In genomic region chrX:107676559-107677378, GRCh38 we compare ENCODE assay signal across 9 cellular contexts. TPM values are rescaled to one million over a fixed set of nuclear protein-coding genes. Genes with fewer than 3 reads are reported as not detected.
DNase-seq lines count a peak whose midpoint lies in the region; ATAC-seq, FAIRE-seq and TF ChIP-seq lines count a peak whose summit lies in the region.
"Had no signal": no experiment of that assay in that cellular context is flagged by ENCODE, and none has a peak within 500 bp of the region (broad histone marks: within the 10 kb centered on the region; RNA-seq: fewer than 3 reads in every experiment).

No MANE protein-coding gene starts in this region.

- peak overlapping the region; percentile 18 for H2AFZ ChIP-seq in astrocyte (ENCODE audit: low read depth, low read length)

- TF ChIP-seq CTCF in astrocyte (IDR thresholded peaks at IDR 0.05; ENCODE audit: insufficient read depth, low read depth, low read length) (no peak), sigmoid colon (IDR thresholded peaks at IDR 0.05) (no peak)

- H3K36me3 Mint-ChIP-seq in T-cell (no peaks in the 10 kb centered on the region), astrocyte (ENCODE audit: low read depth, unreplicated experiment) (no peaks in the 10 kb centered on the region)

- peak in 3 of 4 experiments; percentile 7 to 18 (median 16) for ATAC-seq in T-cell (replicated peaks in 1 of 4)
- no peak for ATAC-seq in HG03442 (IDR thresholded peaks at IDR 0.05; ENCODE audit: unreplicated experiment)
- no peak for ATAC-seq in HG03139 (IDR thresholded peaks at IDR 0.05; ENCODE audit: unreplicated experiment)

- peaks cover 0 to 5% of the 10 kb centered on the region in 2 donors for H3K27me3 Mint-ChIP-seq in T-cell
- H3K27me3 Mint-ChIP-seq in astrocyte (ENCODE audit: low read depth, unreplicated experiment) = no peaks in the 10 kb centered on the region

- H3K27me3 ChIP-seq in HUES6 (ENCODE audit: control insufficient read depth, insufficient read depth, low read length) (peaks cover 50% of the 10 kb centered on the region), astrocyte (ENCODE audit: insufficient read depth, low read length) (no peaks in the 10 kb centered on the region), sigmoid colon (peaks cover 0 to 4% (median 0%) of the 10 kb centered on the region in 3 donors)

- POLR2A ChIA-PET in T-cell (lab: Charles Lee) = interaction anchor here (0.7 to 10.9 kb wide), 3 partner anchors 36 to 56 kb away, joined by 3 to 572 read pairs (median 269); no protein-coding TSS in a partner anchor

- H3K4me2 ChIP-seq in astrocyte (ENCODE audit: low read length) = peak overlapping the region; percentile 84

- FAIRE-seq in astrocyte (lab: Jason Lieb, UNC) = peak; percentile 93
- FAIRE-seq: colon had no signal

- peaks cover 66 to 78% (median 77%) of the 10 kb centered on the region in 3 donors for H3K4me1 Mint-ChIP-seq in T-cell
- peaks cover 11% of the 10 kb centered on the region for H3K4me1 Mint-ChIP-seq in astrocyte (ENCODE audit: low read depth, unreplicated experiment)

- H3K9me3 Mint-ChIP-seq in T-cell (no peaks in the 10 kb centered on the region), astrocyte (ENCODE audit: unreplicated experiment) (no peaks in the 10 kb centered on the region)

- TF ChIP-seq POLR2A in sigmoid colon (IDR thresholded peaks at IDR 0.05) = peak; percentile 36 to 62

- peak overlapping the region; percentile 28 for H3K4me3 ChIP-seq in HUES6 (ENCODE audit: low read depth, low read length)
- peak overlapping the region; percentile 58 for H3K4me3 ChIP-seq in astrocyte (ENCODE audit: insufficient read depth, low read depth, low read length)
- peak overlapping the region; percentile 40 to 53 (median 52) for H3K4me3 ChIP-seq in sigmoid colon

- H3K27ac Mint-ChIP-seq in T-cell = peak overlapping the region; percentile 93 to 99
- H3K27ac Mint-ChIP-seq in astrocyte (ENCODE audit: unreplicated experiment) = peak overlapping the region; percentile 26

- 2 to 9% methylated on average over 30 of the region's 30 CpGs for WGBS in sigmoid colon, 2 donors

- H4K20me1 ChIP-seq in astrocyte (ENCODE audit: insufficient read depth, low read length) = no peaks in the 10 kb centered on the region

- peak; percentile 68 for DNase-seq in GM04503 (ENCODE audit: low read depth)
- peak in 14 of 34 experiments; percentile 8 to 49 (median 38) for DNase-seq in T-cell
- DNase-seq in astrocyte (ENCODE audit: low read depth) = peak; percentile 87
- peak; percentile 51 for DNase-seq in hepatic stellate cell (ENCODE audit: low spot score)
- DNase-seq in sigmoid colon = peak; percentile 94

- no peak overlapping the region for H3K27ac ChIP-seq in HUES6 (ENCODE audit: low read depth, low read length)
- H3K27ac ChIP-seq in astrocyte (ENCODE audit: low read depth, low read length) = peak overlapping the region; percentile 73
- peak overlapping the region; percentile 85 to 91 (median 86) for H3K27ac ChIP-seq in sigmoid colon

- no peaks in the 10 kb centered on the region for H3K36me3 ChIP-seq in HUES6 (ENCODE audit: control insufficient read depth, insufficient read depth, low read length)
- no peaks in the 10 kb centered on the region for H3K36me3 ChIP-seq in astrocyte (ENCODE audit: insufficient read depth, low read length)
- no peaks in the 10 kb centered on the region for H3K36me3 ChIP-seq in sigmoid colon

- peak; percentile 72 to 93 (median 85) for TF ChIP-seq EP300 in sigmoid colon (IDR thresholded peaks at IDR 0.05)

- peak overlapping the region; percentile 24 for H3K9ac ChIP-seq in HUES6 (ENCODE audit: low read length)
- H3K9ac ChIP-seq in astrocyte (ENCODE audit: low read length) = peak overlapping the region; percentile 80

- H3K4me1 ChIP-seq in HUES6 (ENCODE audit: control insufficient read depth, insufficient read depth, low read length) (peaks cover 44% of the 10 kb centered on the region), astrocyte (ENCODE audit: insufficient read depth, low read length) (peaks cover 25% of the 10 kb centered on the region), sigmoid colon (peaks cover 0 to 29% (median 7%) of the 10 kb centered on the region in 4 donors)

- intact Hi-C loops in sigmoid colon (cut with DNase I) = no loop called here

- no peaks in the 10 kb centered on the region for H3K79me2 ChIP-seq in astrocyte (ENCODE audit: insufficient read depth, low read length)

- no peaks in the 10 kb centered on the region for H3K9me3 ChIP-seq in HUES6 (ENCODE audit: control insufficient read depth, insufficient read depth, low read depth, low read length)
- no peaks in the 10 kb centered on the region for H3K9me3 ChIP-seq in astrocyte (ENCODE audit: insufficient read depth, low read depth, low read length)
- no peaks in the 10 kb centered on the region for H3K9me3 ChIP-seq in sigmoid colon

- H3K4me3 Mint-ChIP-seq in T-cell (peak overlapping the region; percentile 76 to 89 (median 86)), astrocyte (ENCODE audit: unreplicated experiment) (no peak overlapping the region)

- CTCF ChIA-PET in T-cell (lab: Charles Lee) = interaction anchor here (0.8 to 1.9 kb wide), 8 partner anchors 22 to 41 kb away, joined by 3 to 6 read pairs (median 4); no protein-coding TSS in a partner anchor

RNA-seq across cellular contexts. Expression of gene PRPS1, which starts 48.5 kb away (rescaled TPM):
- total RNA-seq in T-cell = 10 to 100 TPM; 57.9 to 74.0 (median 60.7) TPM
- 155 and 161 TPM in 2 replicates for total RNA-seq in astrocyte
- 10 to 100 TPM; 16.3 to 35.8 (median 21.5) TPM for total RNA-seq in sigmoid colon
- 10 to 100 TPM in 2 of 3 donors, 1 to 10 TPM in 1; 9.6 to 24.4 (median 10.6) TPM for polyA plus RNA-seq in sigmoid colon

Comparison
In these comparisons a context has a peak if more than half of its experiments do, and no peak if none do; other contexts are left out.
1. ATAC-seq: peak in T-cell (3 of 4); none in HG03442 (single experiment) and HG03139 (single experiment).
2. Peak in every context shown above with its lines, with median percentiles within 50 percentile points of each other: H3K4me3 ChIP-seq.